Comparison of ENCODE assay signal across 8 cellular contexts in genomic region chr7:24819916-24820689, GRCh38.
A peak's percentile ranks its signal among the peaks of the same experiment; 100 is the strongest.
DNase-seq lines count a peak whose midpoint lies in the region; ATAC-seq and TF ChIP-seq lines count a peak whose summit lies in the region.

No MANE protein-coding gene starts in this region.

- no peaks in the 10 kb centered on the region for H4K20me1 ChIP-seq in IMR-90 (ENCODE audit: insufficient read depth, low read length)
- no peaks in the 10 kb centered on the region for H4K20me1 ChIP-seq in OCI-LY1 (ENCODE audit: insufficient read depth, low read length)

- TF ChIP-seq RAD21 in IMR-90 (IDR thresholded peaks at IDR 0.05; ENCODE audit: low read length), result peak; percentile 90

- no peak overlapping the region; the same call in 1 of the 2 replicates for H3K56ac ChIP-seq in IMR-90 (ENCODE audit: extremely low read depth, insufficient read depth, low read length)

- peaks cover 3 to 8% of the 10 kb centered on the region in 2 experiments for H3K79me1 ChIP-seq in IMR-90 (ENCODE audit: low read depth in 1 of 2, low read length in 2 of 2)

- peak overlapping the region; percentile 69; the same call in 1 of the 2 replicates for H2AK5ac ChIP-seq in IMR-90 (ENCODE audit: low read depth, low read length)

- TF ChIP-seq POLR2A in IMR-90 (IDR thresholded peaks at IDR 0.05; ENCODE audit: low read depth, low read length), result no peak; the same call in 1 of the 2 replicates

- no peak overlapping the region for H4K5ac ChIP-seq in IMR-90 (ENCODE audit: low read depth, low read length)

- H3K14ac ChIP-seq in IMR-90 (replicated peaks; ENCODE audit: low read depth, low read length), result peak overlapping the region; percentile 45; the same call in 1 of the 2 replicates

- dilution Hi-C loops in IMR-90 (cut with HindIII; ENCODE audit: low sequenced_read_pairs, unreplicated experiment), result loop anchor here (25.0 kb wide), 1 partner anchor 267 kb away; no protein-coding TSS in a partner anchor

- no peak overlapping the region for H3K27ac ChIP-seq in IMR-90 (ENCODE audit: insufficient read depth, low read length)
- peak overlapping the region; percentile 97 for H3K27ac ChIP-seq in OCI-LY1 (ENCODE audit: low read depth, low read length, poor library complexity, severe bottlenecking)

- no peaks in the 10 kb centered on the region for H3K79me2 ChIP-seq in OCI-LY1 (ENCODE audit: insufficient read depth, low read length)

- H2AK9ac ChIP-seq in IMR-90 (replicated peaks; ENCODE audit: low read depth, low read length, poor library complexity), result no peak overlapping the region

- H3K9me2 ChIP-seq in OCI-LY1 (ENCODE audit: low read depth, low read length), result no peaks in the 10 kb centered on the region

- 0 out of 2 replicates have a peak overlapping the region, but pooled peaks have one; percentile 41 for H3K23ac ChIP-seq in IMR-90 (ENCODE audit: low read depth, low read length)

- no peak overlapping the region for H2BK15ac ChIP-seq in IMR-90 (ENCODE audit: low read depth, low read length)

- ATAC-seq in GM21528 (IDR thresholded peaks at IDR 0.05; ENCODE audit: low FRiP score, unreplicated experiment), result peak; percentile 51
- peak; percentile 86 for ATAC-seq in IMR-90 (ENCODE audit: low read depth)
- ATAC-seq in natural killer cell treated with Interleukin-12 subunit alpha and Interleukin-12 subunit beta and Interleukin-15 and Interleukin-18, amount 100 ng/mL, for 72 hours, result peak; percentile 76 to 82

- H3K4me1 ChIP-seq in IMR-90 (ENCODE audit: control insufficient read depth, insufficient read depth, low read length) (peaks cover 12% of the 10 kb centered on the region), OCI-LY1 (ENCODE audit: insufficient read depth, low read length, severe bottlenecking) (peaks cover 42% of the 10 kb centered on the region)

- H3K9ac ChIP-seq in IMR-90 (ENCODE audit: low read depth, low read length) (peak overlapping the region; percentile 18; the same call in 1 of the 2 replicates), OCI-LY1 (ENCODE audit: low read length) (peak overlapping the region; percentile 57)

- H3K9me1 ChIP-seq in IMR-90 (ENCODE audit: insufficient read depth, low read length), result peaks cover 5% of the 10 kb centered on the region

- peak overlapping the region; percentile 98 to 99 for H3K27ac Mint-ChIP-seq in natural killer cell treated with Interleukin-12 subunit alpha and Interleukin-12 subunit beta and Interleukin-15 and Interleukin-18, amount 100 ng/mL, for 72 hours

- peaks cover 22% of the 10 kb centered on the region for H3F3A ChIP-seq in OCI-LY1 (ENCODE audit: insufficient read depth, low read length)

- peak overlapping the region in 1 of 2 experiments; percentile 46; a peak in 1 of 4 replicates for H4K8ac ChIP-seq in IMR-90 (ENCODE audit: low read depth in 2 of 2, low read length in 2 of 2)

- H3K27me3 Mint-ChIP-seq in natural killer cell treated with Interleukin-12 subunit alpha and Interleukin-12 subunit beta and Interleukin-15 and Interleukin-18, amount 100 ng/mL, for 72 hours, result no peaks in the 10 kb centered on the region

- no CpG with 5 or more reads among the region's 11 CpGs for WGBS in IMR-90 (ENCODE audit: extremely low coverage in 2 of 2, insufficient read length in 1 of 2), 2 experiments

- no TSS peak for BruUV-seq in IMR-90 (replicated peaks; lab: Mats Ljungman, UMichigan)

- H3K9me3 ChIP-seq in IMR-90 (ENCODE audit: control insufficient read depth, insufficient read depth, low read length) (no peaks in the 10 kb centered on the region), OCI-LY1 (ENCODE audit: low read length) (no peaks in the 10 kb centered on the region)

- POLR2A ChIA-PET in IMR-90 (lab: Charles Lee; ENCODE audit: unreplicated experiment), result no interaction called here

- peaks cover 18% of the 10 kb centered on the region for H3K36me3 Mint-ChIP-seq in natural killer cell treated with Interleukin-12 subunit alpha and Interleukin-12 subunit beta and Interleukin-15 and Interleukin-18, amount 100 ng/mL, for 72 hours

- TF ChIP-seq CTCF in IMR-90 (conservative IDR thresholded peaks at IDR 0.05; ENCODE audit: low read depth, low read length), result peak; percentile 89
- TF ChIP-seq CTCF in OCI-LY1 (IDR thresholded peaks at IDR 0.05; ENCODE audit: low read length), result peak; percentile 99
- peak; percentile 97 for TF ChIP-seq CTCF in epithelial cell of proximal tubule (conservative IDR thresholded peaks at IDR 0.05; ENCODE audit: low read depth, low read length)

- in situ Hi-C loops in IMR-90 (cut with MboI; ENCODE audit: low sequenced_read_pairs), result loop anchor here (5.0 kb wide), 1 partner anchor 272 kb away; no protein-coding TSS in a partner anchor

- H3K4ac ChIP-seq in IMR-90 (ENCODE audit: low read depth, low read length), result peak overlapping the region; percentile 23; the same call in 1 of the 2 replicates

- peaks cover 4% of the 10 kb centered on the region for H3K36me3 ChIP-seq in IMR-90 (ENCODE audit: control insufficient read depth, insufficient read depth, low read length)
- peaks cover 85% of the 10 kb centered on the region for H3K36me3 ChIP-seq in OCI-LY1 (ENCODE audit: insufficient read depth, low read length)

- peak overlapping the region; percentile 26 for H3K4me2 ChIP-seq in IMR-90 (ENCODE audit: low read depth, low read length)
- peak overlapping the region; percentile 45 for H3K4me2 ChIP-seq in OCI-LY1 (ENCODE audit: low read length)

- DNase-seq in DMS114 treated with DMSO at 0.1 percent for 48 hours (lab: John Stamatoyannopoulos, UW; ENCODE audit: unreplicated experiment) (peak; percentile 42), IMR-90 (peak; percentile 90), activated T-cell treated with anti-CD3 and anti-CD28 coated beads for 1 hour (ENCODE audit: low read depth) (peak; percentile 62), epithelial cell of proximal tubule (ENCODE audit: low read depth) (peak; percentile 46)
- DNase-seq in natural killer cell treated with Interleukin-12 subunit alpha and Interleukin-12 subunit beta and Interleukin-15 and Interleukin-18, amount 100 ng/mL, for 72 hours (ENCODE audit: low spot score), result peak; percentile 85
- DNase-seq in stimulated activated naive CD4-positive, alpha-beta T cell (lab: John Stamatoyannopoulos, UW), result peak; percentile 26 to 64 (median 52)

- 0 out of 2 replicates have a peak overlapping the region, but pooled peaks have one; percentile 26 for H4K91ac ChIP-seq in IMR-90 (ENCODE audit: insufficient read depth, low read depth, low read length)

- H2BK120ac ChIP-seq in IMR-90 (ENCODE audit: low read depth, low read length), result peak overlapping the region; percentile 21; the same call in 1 of the 2 replicates

- H3K18ac ChIP-seq in IMR-90 (ENCODE audit: low read depth, low read length), result no peak overlapping the region

- intact Hi-C loops in IMR-90 (cut with micrococcal nuclease), result loop anchor here (1.0 kb wide), 3 partner anchors 160 to 273 kb away; partner anchors contain the start of gene OSBPL3

- H2AFZ ChIP-seq in IMR-90 (replicated peaks; ENCODE audit: low read length, poor library complexity), result peak overlapping the region; percentile 46
- H2AFZ ChIP-seq in OCI-LY1 (ENCODE audit: low read length), result no peak overlapping the region

- peak overlapping the region; percentile 17 for H2BK5ac ChIP-seq in IMR-90 (ENCODE audit: low read depth, low read length, poor library complexity, severe bottlenecking)

- H3K4me1 Mint-ChIP-seq in natural killer cell treated with Interleukin-12 subunit alpha and Interleukin-12 subunit beta and Interleukin-15 and Interleukin-18, amount 100 ng/mL, for 72 hours (ENCODE audit: low read depth in 2 of 2), result peaks cover 27 to 30% of the 10 kb centered on the region in 2 donors

- no peaks in the 10 kb centered on the region for H3K9me3 Mint-ChIP-seq in natural killer cell treated with Interleukin-12 subunit alpha and Interleukin-12 subunit beta and Interleukin-15 and Interleukin-18, amount 100 ng/mL, for 72 hours

- CTCF ChIA-PET in IMR-90 (lab: Yijun Ruan, JAX), result interaction anchor here (0.6 to 4.3 kb wide), 13 partner anchors 8 to 278 kb away, joined by 3 to 33 read pairs (median 4); partner anchors contain the start of gene OSBPL3

- H2BK20ac ChIP-seq in IMR-90 (ENCODE audit: low read depth, low read length), result 0 out of 2 replicates have a peak overlapping the region, but pooled peaks have one; percentile 30

- no peak overlapping the region for H3K4me3 ChIP-seq in IMR-90 (ENCODE audit: insufficient read depth, low read depth, low read length)
- H3K4me3 ChIP-seq in OCI-LY1 (ENCODE audit: low read depth, low read length, poor library complexity, severe bottlenecking), result no peak overlapping the region
- no peak overlapping the region for H3K4me3 ChIP-seq in epithelial cell of proximal tubule (ENCODE audit: low read depth, low read length)

- peak overlapping the region; percentile 65 for H3K4me3 Mint-ChIP-seq in natural killer cell treated with Interleukin-12 subunit alpha and Interleukin-12 subunit beta and Interleukin-15 and Interleukin-18, amount 100 ng/mL, for 72 hours

- no peaks in the 10 kb centered on the region for H3K27me3 ChIP-seq in IMR-90 (ENCODE audit: control insufficient read depth, insufficient read depth, low read length)
- H3K27me3 ChIP-seq in OCI-LY1 (ENCODE audit: insufficient read depth, low read length), result no peaks in the 10 kb centered on the region

TF ChIP-seq in IMR-90, 13 proteins besides CTCF, POLR2A, EP300 and RAD21:
- TF ChIP-seq BHLHE40 (IDR thresholded peaks at IDR 0.05; ENCODE audit: low read depth, low read length) (no peak), CEBPB (IDR thresholded peaks at IDR 0.05; ENCODE audit: low read depth, low read length) (0 out of 2 replicates have a peak, but pooled peaks have one; percentile 43), SMC3 (IDR thresholded peaks at IDR 0.05; ENCODE audit: low read depth, low read length) (peak; percentile 92)
